Comparison of ENCODE assay signal across 1 cellular context in genomic region chr19:46600393-46601317, GRCh38.
TF ChIP-seq lines count a peak whose summit lies in the region.

No MANE protein-coding gene starts in this region.

TF ChIP-seq in HepG2, 621 proteins besides CTCF, POLR2A, EP300 and RAD21 (continued from another document):
- no peak for TF ChIP-seq HNF1A (IDR thresholded peaks at IDR 0.05; ENCODE audit: low read depth)
- TF ChIP-seq HNF1A (CRISPR knock-in tag; IDR thresholded peaks at IDR 0.05; ENCODE audit: borderline replicate concordance), result peak; percentile 32; the same call in 1 of the 2 replicates
- TF ChIP-seq ARID4A (CRISPR knock-in tag; IDR thresholded peaks at IDR 0.05; ENCODE audit: borderline replicate concordance), result peak; percentile 87
- TF ChIP-seq, protein P1, sequence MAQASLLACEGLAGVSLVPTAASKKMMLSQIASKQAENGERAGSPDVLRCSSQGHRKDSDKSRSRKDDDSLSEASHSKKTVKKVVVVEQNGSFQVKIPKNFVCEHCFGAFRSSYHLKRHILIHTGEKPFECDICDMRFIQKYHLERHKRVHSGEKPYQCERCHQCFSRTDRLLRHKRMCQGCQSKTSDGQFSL (CRISPR knock-in tag; IDR thresholded peaks at IDR 0.05), result no peak; the same call in 1 of the 2 replicates
- no peak for TF ChIP-seq KLF13 (CRISPR knock-in tag; IDR thresholded peaks at IDR 0.05)
- TF ChIP-seq, protein P2, sequence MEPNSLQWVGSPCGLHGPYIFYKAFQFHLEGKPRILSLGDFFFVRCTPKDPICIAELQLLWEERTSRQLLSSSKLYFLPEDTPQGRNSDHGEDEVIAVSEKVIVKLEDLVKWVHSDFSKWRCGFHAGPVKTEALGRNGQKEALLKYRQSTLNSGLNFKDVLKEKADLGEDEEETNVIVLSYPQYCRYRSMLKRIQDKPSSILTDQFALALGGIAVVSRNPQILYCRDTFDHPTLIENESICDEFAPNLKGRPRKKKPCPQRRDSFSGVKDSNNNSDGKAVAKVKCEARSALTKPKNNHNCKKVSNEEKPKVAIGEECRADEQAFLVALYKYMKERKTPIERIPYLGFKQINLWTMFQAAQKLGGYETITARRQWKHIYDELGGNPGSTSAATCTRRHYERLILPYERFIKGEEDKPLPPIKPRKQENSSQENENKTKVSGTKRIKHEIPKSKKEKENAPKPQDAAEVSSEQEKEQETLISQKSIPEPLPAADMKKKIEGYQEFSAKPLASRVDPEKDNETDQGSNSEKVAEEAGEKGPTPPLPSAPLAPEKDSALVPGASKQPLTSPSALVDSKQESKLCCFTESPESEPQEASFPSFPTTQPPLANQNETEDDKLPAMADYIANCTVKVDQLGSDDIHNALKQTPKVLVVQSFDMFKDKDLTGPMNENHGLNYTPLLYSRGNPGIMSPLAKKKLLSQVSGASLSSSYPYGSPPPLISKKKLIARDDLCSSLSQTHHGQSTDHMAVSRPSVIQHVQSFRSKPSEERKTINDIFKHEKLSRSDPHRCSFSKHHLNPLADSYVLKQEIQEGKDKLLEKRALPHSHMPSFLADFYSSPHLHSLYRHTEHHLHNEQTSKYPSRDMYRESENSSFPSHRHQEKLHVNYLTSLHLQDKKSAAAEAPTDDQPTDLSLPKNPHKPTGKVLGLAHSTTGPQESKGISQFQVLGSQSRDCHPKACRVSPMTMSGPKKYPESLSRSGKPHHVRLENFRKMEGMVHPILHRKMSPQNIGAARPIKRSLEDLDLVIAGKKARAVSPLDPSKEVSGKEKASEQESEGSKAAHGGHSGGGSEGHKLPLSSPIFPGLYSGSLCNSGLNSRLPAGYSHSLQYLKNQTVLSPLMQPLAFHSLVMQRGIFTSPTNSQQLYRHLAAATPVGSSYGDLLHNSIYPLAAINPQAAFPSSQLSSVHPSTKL (CRISPR knock-in tag; IDR thresholded peaks at IDR 0.05), result peak; percentile 58
- no peak; the same call in 1 of the 2 replicates for TF ChIP-seq ZBTB20 (CRISPR knock-in tag; IDR thresholded peaks at IDR 0.05; ENCODE audit: borderline replicate concordance, low read depth)
- 0 out of 2 replicates have a peak, but pooled peaks have one; percentile 23 for TF ChIP-seq ZNF629 (CRISPR knock-in tag; conservative IDR thresholded peaks at IDR 0.05)
- TF ChIP-seq, protein P3, sequence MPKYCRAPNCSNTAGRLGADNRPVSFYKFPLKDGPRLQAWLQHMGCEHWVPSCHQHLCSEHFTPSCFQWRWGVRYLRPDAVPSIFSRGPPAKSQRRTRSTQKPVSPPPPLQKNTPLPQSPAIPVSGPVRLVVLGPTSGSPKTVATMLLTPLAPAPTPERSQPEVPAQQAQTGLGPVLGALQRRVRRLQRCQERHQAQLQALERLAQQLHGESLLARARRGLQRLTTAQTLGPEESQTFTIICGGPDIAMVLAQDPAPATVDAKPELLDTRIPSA (CRISPR knock-in tag; IDR thresholded peaks at IDR 0.05; ENCODE audit: borderline replicate concordance), result no peak
- TF ChIP-seq SIX1 (CRISPR knock-in tag; IDR thresholded peaks at IDR 0.05; ENCODE audit: borderline replicate concordance), result no peak
- TF ChIP-seq ZNF546 (CRISPR knock-in tag; conservative IDR thresholded peaks at IDR 0.05), result peak; percentile 86; the same call in 1 of the 2 replicates
- TF ChIP-seq MEIS2 (CRISPR knock-in tag; IDR thresholded peaks at IDR 0.05), result peak; percentile 71; the same call in 1 of the 2 replicates
- peak; percentile 86; the same call in 1 of the 2 replicates for TF ChIP-seq IRF2 (CRISPR knock-in tag; IDR thresholded peaks at IDR 0.05)
- TF ChIP-seq PCBP2 (optimal IDR thresholded peaks at IDR 0.05; ENCODE audit: low read depth, low read length, poor library complexity, severe bottlenecking), result no peak
- TF ChIP-seq ZNF7 (CRISPR knock-in tag; IDR thresholded peaks at IDR 0.05), result no peak
- TF ChIP-seq STAG1 (CRISPR knock-in tag; IDR thresholded peaks at IDR 0.05), result no peak
- TF ChIP-seq HDAC6 (IDR thresholded peaks at IDR 0.05; ENCODE audit: low read depth, low read length), result no peak
- no peak for TF ChIP-seq POLR2AphosphoS2 (IDR thresholded peaks at IDR 0.05; ENCODE audit: low read depth, low read length)
- no peak for TF ChIP-seq ZNF800 (CRISPR knock-in tag; IDR thresholded peaks at IDR 0.05)
- no peak for TF ChIP-seq PRDM4 (CRISPR knock-in tag; IDR thresholded peaks at IDR 0.05; ENCODE audit: borderline replicate concordance)
- TF ChIP-seq CHD4 (IDR thresholded peaks at IDR 0.05; ENCODE audit: borderline replicate concordance, low read length), result peak; percentile 90
- TF ChIP-seq MED13 (CRISPR knock-in tag; IDR thresholded peaks at IDR 0.05), result peak; percentile 22; the same call in 1 of the 2 replicates
- TF ChIP-seq DPF2 (CRISPR knock-in tag; IDR thresholded peaks at IDR 0.05; ENCODE audit: borderline replicate concordance, low read depth), result no peak
- TF ChIP-seq, protein P4, sequence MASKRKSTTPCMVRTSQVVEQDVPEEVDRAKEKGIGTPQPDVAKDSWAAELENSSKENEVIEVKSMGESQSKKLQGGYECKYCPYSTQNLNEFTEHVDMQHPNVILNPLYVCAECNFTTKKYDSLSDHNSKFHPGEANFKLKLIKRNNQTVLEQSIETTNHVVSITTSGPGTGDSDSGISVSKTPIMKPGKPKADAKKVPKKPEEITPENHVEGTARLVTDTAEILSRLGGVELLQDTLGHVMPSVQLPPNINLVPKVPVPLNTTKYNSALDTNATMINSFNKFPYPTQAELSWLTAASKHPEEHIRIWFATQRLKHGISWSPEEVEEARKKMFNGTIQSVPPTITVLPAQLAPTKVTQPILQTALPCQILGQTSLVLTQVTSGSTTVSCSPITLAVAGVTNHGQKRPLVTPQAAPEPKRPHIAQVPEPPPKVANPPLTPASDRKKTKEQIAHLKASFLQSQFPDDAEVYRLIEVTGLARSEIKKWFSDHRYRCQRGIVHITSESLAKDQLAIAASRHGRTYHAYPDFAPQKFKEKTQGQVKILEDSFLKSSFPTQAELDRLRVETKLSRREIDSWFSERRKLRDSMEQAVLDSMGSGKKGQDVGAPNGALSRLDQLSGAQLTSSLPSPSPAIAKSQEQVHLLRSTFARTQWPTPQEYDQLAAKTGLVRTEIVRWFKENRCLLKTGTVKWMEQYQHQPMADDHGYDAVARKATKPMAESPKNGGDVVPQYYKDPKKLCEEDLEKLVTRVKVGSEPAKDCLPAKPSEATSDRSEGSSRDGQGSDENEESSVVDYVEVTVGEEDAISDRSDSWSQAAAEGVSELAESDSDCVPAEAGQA (IDR thresholded peaks at IDR 0.05; ENCODE audit: low read depth), result peak; percentile 76; the same call in 1 of the 2 replicates
- TF ChIP-seq, protein P4 (CRISPR knock-in tag; IDR thresholded peaks at IDR 0.05; ENCODE audit: borderline replicate concordance), result no peak
